ENCODE assay signal across 2 cellular contexts in the genomic region with DNA sequence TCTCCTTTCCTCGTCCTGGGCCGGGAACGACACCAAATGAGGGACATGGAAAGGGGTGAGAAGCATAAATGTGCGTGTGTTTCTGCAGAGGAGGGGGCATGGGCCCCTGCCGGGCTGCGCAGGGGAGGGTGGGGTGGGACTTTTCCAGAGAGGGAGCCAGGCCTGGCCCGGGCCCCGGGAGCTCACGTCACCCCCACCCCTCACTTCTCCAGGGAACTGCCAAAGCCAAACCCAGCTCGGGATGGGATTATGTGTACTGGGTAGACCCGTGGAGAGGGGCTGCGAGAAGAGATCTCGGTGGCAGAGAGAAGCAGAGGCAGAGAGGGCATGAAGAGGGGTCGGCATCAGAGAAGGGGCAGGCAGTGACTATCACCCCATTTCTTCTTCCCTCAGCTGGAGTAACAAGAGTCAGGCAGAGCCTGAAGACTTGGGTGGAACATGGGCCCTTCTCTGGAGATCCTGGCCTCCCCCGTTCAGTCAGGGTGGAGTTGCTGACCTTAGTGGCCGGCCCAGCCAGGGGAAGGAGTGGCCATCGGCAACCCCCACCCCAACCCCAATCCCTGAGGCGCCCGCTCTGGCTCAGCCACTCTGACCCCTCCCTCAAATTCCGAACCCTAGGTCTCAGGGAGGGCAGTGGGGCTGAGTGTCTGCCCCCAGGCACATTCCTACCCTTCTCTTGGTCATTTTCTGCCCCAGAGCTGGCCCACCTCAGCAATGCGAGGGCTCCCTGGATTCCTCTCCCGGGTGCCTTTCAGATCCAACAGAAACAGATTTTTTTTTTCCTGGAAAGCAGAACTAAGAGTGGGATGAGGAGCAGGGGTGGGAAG.
TF ChIP-seq lines count a peak whose summit lies in the region.

No MANE protein-coding gene starts in this region.

TF ChIP-seq in HEK293, 187 proteins besides CTCF, POLR2A, EP300 and RAD21:
- TF ChIP-seq, protein P1, sequence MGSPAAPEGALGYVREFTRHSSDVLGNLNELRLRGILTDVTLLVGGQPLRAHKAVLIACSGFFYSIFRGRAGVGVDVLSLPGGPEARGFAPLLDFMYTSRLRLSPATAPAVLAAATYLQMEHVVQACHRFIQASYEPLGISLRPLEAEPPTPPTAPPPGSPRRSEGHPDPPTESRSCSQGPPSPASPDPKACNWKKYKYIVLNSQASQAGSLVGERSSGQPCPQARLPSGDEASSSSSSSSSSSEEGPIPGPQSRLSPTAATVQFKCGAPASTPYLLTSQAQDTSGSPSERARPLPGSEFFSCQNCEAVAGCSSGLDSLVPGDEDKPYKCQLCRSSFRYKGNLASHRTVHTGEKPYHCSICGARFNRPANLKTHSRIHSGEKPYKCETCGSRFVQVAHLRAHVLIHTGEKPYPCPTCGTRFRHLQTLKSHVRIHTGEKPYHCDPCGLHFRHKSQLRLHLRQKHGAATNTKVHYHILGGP (tag by site-specific recombination; IDR thresholded peaks at IDR 0.05) = peak; percentile 51
- TF ChIP-seq ZNF174 (tag by site-specific recombination; IDR thresholded peaks at IDR 0.05) = no peak

TF ChIP-seq in K562, 482 proteins besides CTCF, POLR2A, EP300 and RAD21 (continues in another document):
- TF ChIP-seq CBFA2T3 (IDR thresholded peaks at IDR 0.05) (no peak), ZBTB7A (IDR thresholded peaks at IDR 0.05; ENCODE audit: borderline replicate concordance, control insufficient read depth, low read depth, low read length) (peak; percentile 11; the same call in 1 of the 2 replicates), DACH1 (IDR thresholded peaks at IDR 0.05; ENCODE audit: partially characterized antibody) (no peak), ZNF57 (CRISPR knock-in tag; IDR thresholded peaks at IDR 0.05) (no peak), SUPT5H (IDR thresholded peaks at IDR 0.05) (peak; percentile 61), SRF (CRISPR knock-in tag; IDR thresholded peaks at IDR 0.05) (peak in 1 of 2 experiments; percentile 50; a peak in 1 of 4 replicates), SMAD4 (CRISPR knock-in tag; conservative IDR thresholded peaks at IDR 0.05) (no peak), NRF1 (conservative IDR thresholded peaks at IDR 0.05 in 1 of 2, IDR thresholded peaks at IDR 0.05 in 1 of 2) (peak in 1 of 2 experiments; percentile 38; a peak in 3 of 4 replicates), ADNP (tag; IDR thresholded peaks at IDR 0.05) (no peak), ZNF224 (CRISPR knock-in tag; IDR thresholded peaks at IDR 0.05) (no peak), ZNF583 (CRISPR knock-in tag; IDR thresholded peaks at IDR 0.05) (no peak), FIP1L1 (IDR thresholded peaks at IDR 0.05; ENCODE audit: low read depth, low read length, poor library complexity, severe bottlenecking) (no peak), EGR1 (conservative IDR thresholded peaks at IDR 0.05) (no peak), YY1 (IDR thresholded peaks at IDR 0.05; ENCODE audit: borderline replicate concordance in 1 of 3, control insufficient read depth in 1 of 3, extremely low read depth in 1 of 3, insufficient read depth in 3 of 3, insufficient read length in 1 of 3, insufficient replicate concordance in 2 of 3, low read depth in 1 of 3, low read length in 2 of 3) (peak in 1 of 3 experiments; percentile 19), ZNF668 (CRISPR knock-in tag; IDR thresholded peaks at IDR 0.05) (no peak), CBX2 (IDR thresholded peaks at IDR 0.05; ENCODE audit: insufficient read depth, low read length, poor library complexity, severe bottlenecking) (no peak), COPS2 (conservative IDR thresholded peaks at IDR 0.05) (no peak), CEBPB (tag; IDR thresholded peaks at IDR 0.05) (no peak), CHD1 (IDR thresholded peaks at IDR 0.05; ENCODE audit: low read length) (no peak), ARID1B (IDR thresholded peaks at IDR 0.05) (0 out of 2 replicates have a peak, but pooled peaks have one; percentile 17), TBP (optimal IDR thresholded peaks at IDR 0.05; ENCODE audit: low read depth, low read length) (peak; percentile 14), KHSRP (IDR thresholded peaks at IDR 0.05) (no peak), BCOR (IDR thresholded peaks at IDR 0.05) (no peak), POLR2G (IDR thresholded peaks at IDR 0.05; ENCODE audit: low read depth, low read length) (0 out of 2 replicates have a peak, but pooled peaks have one; percentile 21), ZNF282 (CRISPR knock-in tag; IDR thresholded peaks at IDR 0.05) (no peak), SIN3A (IDR thresholded peaks at IDR 0.05; ENCODE audit: borderline replicate concordance in 2 of 2, control insufficient read depth in 1 of 2, low read depth in 2 of 2, low read length in 2 of 2) (0 out of 4 replicates have a peak, but pooled peaks of 1 of the 2 experiments have one; percentile 39), POLR2B (IDR thresholded peaks at IDR 0.05; ENCODE audit: low read depth, partially characterized antibody) (peak; percentile 45)
- TF ChIP-seq, protein P2, sequence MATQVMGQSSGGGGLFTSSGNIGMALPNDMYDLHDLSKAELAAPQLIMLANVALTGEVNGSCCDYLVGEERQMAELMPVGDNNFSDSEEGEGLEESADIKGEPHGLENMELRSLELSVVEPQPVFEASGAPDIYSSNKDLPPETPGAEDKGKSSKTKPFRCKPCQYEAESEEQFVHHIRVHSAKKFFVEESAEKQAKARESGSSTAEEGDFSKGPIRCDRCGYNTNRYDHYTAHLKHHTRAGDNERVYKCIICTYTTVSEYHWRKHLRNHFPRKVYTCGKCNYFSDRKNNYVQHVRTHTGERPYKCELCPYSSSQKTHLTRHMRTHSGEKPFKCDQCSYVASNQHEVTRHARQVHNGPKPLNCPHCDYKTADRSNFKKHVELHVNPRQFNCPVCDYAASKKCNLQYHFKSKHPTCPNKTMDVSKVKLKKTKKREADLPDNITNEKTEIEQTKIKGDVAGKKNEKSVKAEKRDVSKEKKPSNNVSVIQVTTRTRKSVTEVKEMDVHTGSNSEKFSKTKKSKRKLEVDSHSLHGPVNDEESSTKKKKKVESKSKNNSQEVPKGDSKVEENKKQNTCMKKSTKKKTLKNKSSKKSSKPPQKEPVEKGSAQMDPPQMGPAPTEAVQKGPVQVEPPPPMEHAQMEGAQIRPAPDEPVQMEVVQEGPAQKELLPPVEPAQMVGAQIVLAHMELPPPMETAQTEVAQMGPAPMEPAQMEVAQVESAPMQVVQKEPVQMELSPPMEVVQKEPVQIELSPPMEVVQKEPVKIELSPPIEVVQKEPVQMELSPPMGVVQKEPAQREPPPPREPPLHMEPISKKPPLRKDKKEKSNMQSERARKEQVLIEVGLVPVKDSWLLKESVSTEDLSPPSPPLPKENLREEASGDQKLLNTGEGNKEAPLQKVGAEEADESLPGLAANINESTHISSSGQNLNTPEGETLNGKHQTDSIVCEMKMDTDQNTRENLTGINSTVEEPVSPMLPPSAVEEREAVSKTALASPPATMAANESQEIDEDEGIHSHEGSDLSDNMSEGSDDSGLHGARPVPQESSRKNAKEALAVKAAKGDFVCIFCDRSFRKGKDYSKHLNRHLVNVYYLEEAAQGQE (CRISPR knock-in tag; IDR thresholded peaks at IDR 0.05; ENCODE audit: low read depth) = no peak
- TF ChIP-seq, protein P3, sequence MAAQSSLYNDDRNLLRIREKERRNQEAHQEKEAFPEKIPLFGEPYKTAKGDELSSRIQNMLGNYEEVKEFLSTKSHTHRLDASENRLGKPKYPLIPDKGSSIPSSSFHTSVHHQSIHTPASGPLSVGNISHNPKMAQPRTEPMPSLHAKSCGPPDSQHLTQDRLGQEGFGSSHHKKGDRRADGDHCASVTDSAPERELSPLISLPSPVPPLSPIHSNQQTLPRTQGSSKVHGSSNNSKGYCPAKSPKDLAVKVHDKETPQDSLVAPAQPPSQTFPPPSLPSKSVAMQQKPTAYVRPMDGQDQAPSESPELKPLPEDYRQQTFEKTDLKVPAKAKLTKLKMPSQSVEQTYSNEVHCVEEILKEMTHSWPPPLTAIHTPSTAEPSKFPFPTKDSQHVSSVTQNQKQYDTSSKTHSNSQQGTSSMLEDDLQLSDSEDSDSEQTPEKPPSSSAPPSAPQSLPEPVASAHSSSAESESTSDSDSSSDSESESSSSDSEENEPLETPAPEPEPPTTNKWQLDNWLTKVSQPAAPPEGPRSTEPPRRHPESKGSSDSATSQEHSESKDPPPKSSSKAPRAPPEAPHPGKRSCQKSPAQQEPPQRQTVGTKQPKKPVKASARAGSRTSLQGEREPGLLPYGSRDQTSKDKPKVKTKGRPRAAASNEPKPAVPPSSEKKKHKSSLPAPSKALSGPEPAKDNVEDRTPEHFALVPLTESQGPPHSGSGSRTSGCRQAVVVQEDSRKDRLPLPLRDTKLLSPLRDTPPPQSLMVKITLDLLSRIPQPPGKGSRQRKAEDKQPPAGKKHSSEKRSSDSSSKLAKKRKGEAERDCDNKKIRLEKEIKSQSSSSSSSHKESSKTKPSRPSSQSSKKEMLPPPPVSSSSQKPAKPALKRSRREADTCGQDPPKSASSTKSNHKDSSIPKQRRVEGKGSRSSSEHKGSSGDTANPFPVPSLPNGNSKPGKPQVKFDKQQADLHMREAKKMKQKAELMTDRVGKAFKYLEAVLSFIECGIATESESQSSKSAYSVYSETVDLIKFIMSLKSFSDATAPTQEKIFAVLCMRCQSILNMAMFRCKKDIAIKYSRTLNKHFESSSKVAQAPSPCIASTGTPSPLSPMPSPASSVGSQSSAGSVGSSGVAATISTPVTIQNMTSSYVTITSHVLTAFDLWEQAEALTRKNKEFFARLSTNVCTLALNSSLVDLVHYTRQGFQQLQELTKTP (IDR thresholded peaks at IDR 0.05; ENCODE audit: low read depth in 1 of 2, partially characterized antibody in 2 of 2) = no peak
- TF ChIP-seq, protein P4, sequence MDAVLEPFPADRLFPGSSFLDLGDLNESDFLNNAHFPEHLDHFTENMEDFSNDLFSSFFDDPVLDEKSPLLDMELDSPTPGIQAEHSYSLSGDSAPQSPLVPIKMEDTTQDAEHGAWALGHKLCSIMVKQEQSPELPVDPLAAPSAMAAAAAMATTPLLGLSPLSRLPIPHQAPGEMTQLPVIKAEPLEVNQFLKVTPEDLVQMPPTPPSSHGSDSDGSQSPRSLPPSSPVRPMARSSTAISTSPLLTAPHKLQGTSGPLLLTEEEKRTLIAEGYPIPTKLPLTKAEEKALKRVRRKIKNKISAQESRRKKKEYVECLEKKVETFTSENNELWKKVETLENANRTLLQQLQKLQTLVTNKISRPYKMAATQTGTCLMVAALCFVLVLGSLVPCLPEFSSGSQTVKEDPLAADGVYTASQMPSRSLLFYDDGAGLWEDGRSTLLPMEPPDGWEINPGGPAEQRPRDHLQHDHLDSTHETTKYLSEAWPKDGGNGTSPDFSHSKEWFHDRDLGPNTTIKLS (IDR thresholded peaks at IDR 0.05; ENCODE audit: borderline replicate concordance, low read depth) = no peak
- TF ChIP-seq, protein P5, sequence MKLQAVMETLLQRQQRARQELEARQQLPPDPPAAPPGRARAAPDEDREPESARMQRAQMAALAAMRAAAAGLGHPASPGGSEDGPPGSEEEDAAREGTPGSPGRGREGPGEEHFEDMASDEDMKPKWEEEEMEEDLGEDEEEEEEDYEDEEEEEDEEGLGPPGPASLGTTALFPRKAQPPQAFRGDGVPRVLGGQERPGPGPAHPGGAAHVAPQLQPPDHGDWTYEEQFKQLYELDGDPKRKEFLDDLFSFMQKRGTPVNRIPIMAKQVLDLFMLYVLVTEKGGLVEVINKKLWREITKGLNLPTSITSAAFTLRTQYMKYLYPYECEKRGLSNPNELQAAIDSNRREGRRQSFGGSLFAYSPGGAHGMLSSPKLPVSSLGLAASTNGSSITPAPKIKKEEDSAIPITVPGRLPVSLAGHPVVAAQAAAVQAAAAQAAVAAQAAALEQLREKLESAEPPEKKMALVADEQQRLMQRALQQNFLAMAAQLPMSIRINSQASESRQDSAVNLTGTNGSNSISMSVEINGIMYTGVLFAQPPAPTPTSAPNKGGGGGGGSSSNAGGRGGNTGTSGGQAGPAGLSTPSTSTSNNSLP (IDR thresholded peaks at IDR 0.05; ENCODE audit: borderline replicate concordance, low read depth, low read length) = no peak
- TF ChIP-seq, protein P6, sequence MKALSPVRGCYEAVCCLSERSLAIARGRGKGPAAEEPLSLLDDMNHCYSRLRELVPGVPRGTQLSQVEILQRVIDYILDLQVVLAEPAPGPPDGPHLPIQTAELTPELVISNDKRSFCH (CRISPR knock-in tag; IDR thresholded peaks at IDR 0.05) = no peak
- TF ChIP-seq, protein P6 (tag; IDR thresholded peaks at IDR 0.05) = no peak
- TF ChIP-seq, protein P7, sequence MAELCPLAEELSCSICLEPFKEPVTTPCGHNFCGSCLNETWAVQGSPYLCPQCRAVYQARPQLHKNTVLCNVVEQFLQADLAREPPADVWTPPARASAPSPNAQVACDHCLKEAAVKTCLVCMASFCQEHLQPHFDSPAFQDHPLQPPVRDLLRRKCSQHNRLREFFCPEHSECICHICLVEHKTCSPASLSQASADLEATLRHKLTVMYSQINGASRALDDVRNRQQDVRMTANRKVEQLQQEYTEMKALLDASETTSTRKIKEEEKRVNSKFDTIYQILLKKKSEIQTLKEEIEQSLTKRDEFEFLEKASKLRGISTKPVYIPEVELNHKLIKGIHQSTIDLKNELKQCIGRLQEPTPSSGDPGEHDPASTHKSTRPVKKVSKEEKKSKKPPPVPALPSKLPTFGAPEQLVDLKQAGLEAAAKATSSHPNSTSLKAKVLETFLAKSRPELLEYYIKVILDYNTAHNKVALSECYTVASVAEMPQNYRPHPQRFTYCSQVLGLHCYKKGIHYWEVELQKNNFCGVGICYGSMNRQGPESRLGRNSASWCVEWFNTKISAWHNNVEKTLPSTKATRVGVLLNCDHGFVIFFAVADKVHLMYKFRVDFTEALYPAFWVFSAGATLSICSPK (IDR thresholded peaks at IDR 0.05; ENCODE audit: borderline replicate concordance) = no peak
- TF ChIP-seq, protein P8, sequence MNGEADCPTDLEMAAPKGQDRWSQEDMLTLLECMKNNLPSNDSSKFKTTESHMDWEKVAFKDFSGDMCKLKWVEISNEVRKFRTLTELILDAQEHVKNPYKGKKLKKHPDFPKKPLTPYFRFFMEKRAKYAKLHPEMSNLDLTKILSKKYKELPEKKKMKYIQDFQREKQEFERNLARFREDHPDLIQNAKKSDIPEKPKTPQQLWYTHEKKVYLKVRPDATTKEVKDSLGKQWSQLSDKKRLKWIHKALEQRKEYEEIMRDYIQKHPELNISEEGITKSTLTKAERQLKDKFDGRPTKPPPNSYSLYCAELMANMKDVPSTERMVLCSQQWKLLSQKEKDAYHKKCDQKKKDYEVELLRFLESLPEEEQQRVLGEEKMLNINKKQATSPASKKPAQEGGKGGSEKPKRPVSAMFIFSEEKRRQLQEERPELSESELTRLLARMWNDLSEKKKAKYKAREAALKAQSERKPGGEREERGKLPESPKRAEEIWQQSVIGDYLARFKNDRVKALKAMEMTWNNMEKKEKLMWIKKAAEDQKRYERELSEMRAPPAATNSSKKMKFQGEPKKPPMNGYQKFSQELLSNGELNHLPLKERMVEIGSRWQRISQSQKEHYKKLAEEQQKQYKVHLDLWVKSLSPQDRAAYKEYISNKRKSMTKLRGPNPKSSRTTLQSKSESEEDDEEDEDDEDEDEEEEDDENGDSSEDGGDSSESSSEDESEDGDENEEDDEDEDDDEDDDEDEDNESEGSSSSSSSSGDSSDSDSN (IDR thresholded peaks at IDR 0.05; ENCODE audit: borderline replicate concordance in 1 of 2, low read depth in 2 of 2, low read length in 2 of 2) = peak in 1 of 2 experiments; percentile 73; a peak in 1 of 4 replicates
- TF ChIP-seq, protein P9, sequence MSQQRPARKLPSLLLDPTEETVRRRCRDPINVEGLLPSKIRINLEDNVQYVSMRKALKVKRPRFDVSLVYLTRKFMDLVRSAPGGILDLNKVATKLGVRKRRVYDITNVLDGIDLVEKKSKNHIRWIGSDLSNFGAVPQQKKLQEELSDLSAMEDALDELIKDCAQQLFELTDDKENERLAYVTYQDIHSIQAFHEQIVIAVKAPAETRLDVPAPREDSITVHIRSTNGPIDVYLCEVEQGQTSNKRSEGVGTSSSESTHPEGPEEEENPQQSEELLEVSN (IDR thresholded peaks at IDR 0.05; ENCODE audit: borderline replicate concordance in 1 of 2, extremely low read depth in 1 of 2, insufficient read depth in 1 of 2, insufficient read length in 1 of 2, low read depth in 1 of 2, low read length in 1 of 2, poor library complexity in 1 of 2, severe bottlenecking in 1 of 2) = no peak
